ENCODE assay signal across 8 cellular contexts in the genomic region with DNA sequence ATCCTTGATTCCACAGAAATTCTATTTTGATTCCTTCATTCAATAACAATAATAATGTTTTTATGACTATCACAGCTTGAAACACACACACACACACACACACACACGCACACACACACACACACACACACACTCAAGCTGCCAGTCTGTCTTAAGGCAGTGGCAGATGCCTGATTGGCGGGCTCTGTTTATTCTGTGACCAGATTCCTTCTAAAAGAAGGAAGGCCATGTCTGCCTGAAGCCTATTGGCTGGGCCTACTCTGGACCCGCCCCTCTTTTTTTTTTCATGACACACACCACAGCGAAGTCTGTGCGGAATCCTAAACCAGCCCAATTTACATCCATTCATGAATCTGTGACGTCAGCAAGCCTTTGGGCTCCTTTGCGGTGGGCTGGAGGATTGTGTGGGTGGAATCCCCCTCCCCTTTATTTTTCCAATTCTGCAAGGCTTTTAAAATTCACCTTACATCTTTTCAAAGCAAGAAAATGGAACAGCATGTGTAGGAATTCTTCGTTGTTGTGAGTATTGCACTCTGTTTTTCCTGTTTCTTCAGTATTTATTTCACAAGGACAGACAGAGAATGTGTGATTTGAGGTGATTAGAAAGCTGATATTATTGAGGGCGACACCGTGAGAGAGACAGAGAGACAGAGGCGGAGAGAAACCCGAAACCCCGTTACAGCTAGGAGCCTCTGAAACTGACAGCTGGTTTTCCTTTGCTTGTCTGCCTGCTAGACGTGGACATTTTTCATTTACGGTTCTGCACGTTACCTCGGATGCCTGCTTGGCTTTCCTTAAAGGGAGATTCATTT. TPM values are rescaled to one million over a fixed set of nuclear protein-coding genes. Genes with fewer than 3 reads are reported as not detected.
DNase-seq lines count a peak whose midpoint lies in the region; ATAC-seq and TF ChIP-seq lines count a peak whose summit lies in the region.

Gene MAP3K13 (plus strand): TSS at position 287 of the 812 bp plus-strand sequence. CDS start 65,446 bp downstream, outside the sequence.

- no peaks in the 10 kb centered on the region for H3K9me3 ChIP-seq in mesodermal cell (ENCODE audit: control insufficient read depth, low read length)

- peaks cover 30% of the 10 kb centered on the region for H3K27me3 Mint-ChIP-seq in activated CD4-positive, alpha-beta memory T cell treated with anti-CD3 and anti-CD28 coated beads for 36 hours
- peaks cover 70% of the 10 kb centered on the region for H3K27me3 Mint-ChIP-seq in stimulated activated naive CD8-positive, alpha-beta T cell treated with anti-CD3 and anti-CD28 coated beads, Interleukin-15, Interleukin-2, amounts not matched to agents 100 ng/mL and 50 ng/mL, for 24 hours

- no peak within 1 kb of the TSS for H3K27ac ChIP-seq in mesodermal cell (ENCODE audit: low read depth, low read length, severe bottlenecking)

- H3K4me1 Mint-ChIP-seq in activated CD4-positive, alpha-beta memory T cell treated with anti-CD3 and anti-CD28 coated beads for 36 hours (ENCODE audit: low read depth), result peaks cover 12% of the 10 kb centered on the region
- H3K4me1 Mint-ChIP-seq in stimulated activated naive CD8-positive, alpha-beta T cell treated with anti-CD3 and anti-CD28 coated beads, Interleukin-15, Interleukin-2, amounts not matched to agents 100 ng/mL and 50 ng/mL, for 24 hours (ENCODE audit: low read depth), result peaks cover 15% of the 10 kb centered on the region

- peak within 1 kb of the TSS; percentile 44 for H3K4me3 Mint-ChIP-seq in activated CD4-positive, alpha-beta memory T cell treated with anti-CD3 and anti-CD28 coated beads for 36 hours
- H3K4me3 Mint-ChIP-seq in stimulated activated naive CD8-positive, alpha-beta T cell treated with anti-CD3 and anti-CD28 coated beads, Interleukin-15, Interleukin-2, amounts not matched to agents 100 ng/mL and 50 ng/mL, for 24 hours, result peak within 1 kb of the TSS; percentile 79

- no peak within 1 kb of the TSS for H3K27ac Mint-ChIP-seq in activated CD4-positive, alpha-beta memory T cell treated with anti-CD3 and anti-CD28 coated beads for 36 hours
- H3K27ac Mint-ChIP-seq in stimulated activated naive CD8-positive, alpha-beta T cell treated with anti-CD3 and anti-CD28 coated beads, Interleukin-15, Interleukin-2, amounts not matched to agents 100 ng/mL and 50 ng/mL, for 24 hours, result peak within 1 kb of the TSS; percentile 1

- peak; percentile 98 for ATAC-seq in GM19023 (IDR thresholded peaks at IDR 0.05; ENCODE audit: unreplicated experiment)
- peak; percentile 97 for ATAC-seq in HG03135 (IDR thresholded peaks at IDR 0.05; ENCODE audit: unreplicated experiment)

- TF ChIP-seq POLR2A in erythroblast (IDR thresholded peaks at IDR 0.05; ENCODE audit: low read length), result no peak

- POLR2A ChIA-PET in activated CD4-positive, alpha-beta memory T cell treated with anti-CD3 and anti-CD28 coated beads for 36 hours (lab: Charles Lee), result no interaction called here

- H3K4me1 ChIP-seq in mesodermal cell (ENCODE audit: control insufficient read depth, insufficient read depth, low read length, poor library complexity, severe bottlenecking), result no peaks in the 10 kb centered on the region

- H3K36me3 ChIP-seq in mesodermal cell (ENCODE audit: control insufficient read depth, insufficient read depth, low read length), result no peaks in the 10 kb centered on the region

- H3K9me3 Mint-ChIP-seq in activated CD4-positive, alpha-beta memory T cell treated with anti-CD3 and anti-CD28 coated beads for 36 hours, result no peaks in the 10 kb centered on the region
- no peaks in the 10 kb centered on the region for H3K9me3 Mint-ChIP-seq in stimulated activated naive CD8-positive, alpha-beta T cell treated with anti-CD3 and anti-CD28 coated beads, Interleukin-15, Interleukin-2, amounts not matched to agents 100 ng/mL and 50 ng/mL, for 24 hours

- 2 to 7% methylated on average over 8 to 12 of the region's 17 CpGs for WGBS in mesodermal cell (ENCODE audit: insufficient coverage in 2 of 2), 2 experiments

- CTCF ChIA-PET in activated CD4-positive, alpha-beta memory T cell treated with anti-CD3 and anti-CD28 coated beads for 36 hours (lab: Charles Lee), result interaction anchor here (1.4 kb wide), 1 partner anchor 10 kb away, joined by 5 read pairs; no protein-coding TSS in a partner anchor

- DNase-seq in C1 segment of cervical spinal cord (lab: John Stamatoyannopoulos, UW), result peak in 13 of 14 donors; percentile 35 to 94 (median 75)
- DNase-seq in NCI-H2171 treated with DMSO at 0.1 percent for 48 hours (lab: John Stamatoyannopoulos, UW), result peak; percentile 97
- DNase-seq in activated CD4-positive, alpha-beta memory T cell treated with anti-CD3 and anti-CD28 coated beads for 36 hours, result peak; percentile 39
- peak; percentile 54 to 68 for DNase-seq in erythroblast (lab: John Stamatoyannopoulos, UW)

- no peaks in the 10 kb centered on the region for H3K36me3 Mint-ChIP-seq in activated CD4-positive, alpha-beta memory T cell treated with anti-CD3 and anti-CD28 coated beads for 36 hours
- H3K36me3 Mint-ChIP-seq in stimulated activated naive CD8-positive, alpha-beta T cell treated with anti-CD3 and anti-CD28 coated beads, Interleukin-15, Interleukin-2, amounts not matched to agents 100 ng/mL and 50 ng/mL, for 24 hours (ENCODE audit: low read depth), result no peaks in the 10 kb centered on the region

- intact Hi-C loops in activated CD4-positive, alpha-beta memory T cell treated with anti-CD3 and anti-CD28 coated beads for 36 hours (cut with micrococcal nuclease), result no loop called here

- H3K4me3 ChIP-seq in mesodermal cell (ENCODE audit: extremely low read depth, insufficient read depth, low read length, poor library complexity, severe bottlenecking), result peak within 1 kb of the TSS; percentile 44

RNA-seq across cellular contexts. Expression of gene MAP3K13, which starts in this region (rescaled TPM):
- total RNA-seq in activated CD4-positive, alpha-beta memory T cell treated with anti-CD3 and anti-CD28 coated beads for 36 hours, result 10 to 100 TPM; 10.6 to 12.4 TPM
- polyA plus RNA-seq in mesodermal cell (2013, experiment 1 of 2), result 21.7 TPM
- polyA plus RNA-seq in mesodermal cell (2013, experiment 2 of 2), result 19.2 TPM

Comparison
In these comparisons a context has a peak if more than half of its experiments do, and no peak if none do; other contexts are left out.
1. DNase-seq: peak in every context shown above with its lines; median percentile 97 in NCI-H2171 treated with DMSO at 0.1 percent for 48 hours; 75 in C1 segment of cervical spinal cord; 61 in erythroblast; 39 in activated CD4-positive, alpha-beta memory T cell treated with anti-CD3 and anti-CD28 coated beads for 36 hours.